Comparison of ENCODE assay signal across 8 cellular contexts in genomic region chr1:225809842-225810578, GRCh38. TPM values are rescaled to one million over a fixed set of nuclear protein-coding genes. Genes with fewer than 3 reads are reported as not detected.
A peak's percentile ranks its signal among the peaks of the same experiment; 100 is the strongest.
DNase-seq lines count a peak whose midpoint lies in the region; ATAC-seq and TF ChIP-seq lines count a peak whose summit lies in the region.

EPHX1 (plus strand) TSS chr1:225810124; CDS start chr1:225828730, 18,606 bp downstream.

- H3K4me2 ChIP-seq in KMS-11, result peak within 1 kb of the TSS; percentile 87

- DNase-seq in EH (ENCODE audit: low read depth) (peak; percentile 90), SHP77 (lab: John Stamatoyannopoulos, UW) (peak; percentile 77 to 84), nucleus accumbens (lab: John Stamatoyannopoulos, UW) (peak in 54 of 56 donors; percentile 30 to 90 (median 73)), superior temporal gyrus (ENCODE audit: extremely low spot score) (peak; percentile 84)
- DNase-seq in activated naive CD4-positive, alpha-beta T cell treated with Interleukin-2 at 50 U/mL for 16 hours, result peak; percentile 70

- WGBS in gastroesophageal sphincter (ENCODE audit: low coverage in 1 of 2), 2 donors, result 0% methylated on average over 9 of the region's 80 CpGs; no CpG with 5 or more reads in 1 of the 2 donors

- ATAC-seq in GM21737 (IDR thresholded peaks at IDR 0.05; ENCODE audit: unreplicated experiment), result peak; percentile 95
- ATAC-seq in gastroesophageal sphincter, result peak; percentile 90

- H3K27me3 ChIP-seq in KMS-11 (ENCODE audit: insufficient read depth, low read depth) (no peaks in the 10 kb centered on the region), gastroesophageal sphincter (no peaks in the 10 kb centered on the region)

- no peaks in the 10 kb centered on the region for H3K36me3 ChIP-seq in KMS-11 (ENCODE audit: insufficient read depth)
- H3K36me3 ChIP-seq in gastroesophageal sphincter, result no peaks in the 10 kb centered on the region

- no peaks in the 10 kb centered on the region for H3K9me3 ChIP-seq in gastroesophageal sphincter

- peak within 1 kb of the TSS; percentile 80 for H2AFZ ChIP-seq in KMS-11 (ENCODE audit: low read depth)

- no peaks in the 10 kb centered on the region for H4K20me1 ChIP-seq in KMS-11 (ENCODE audit: insufficient read depth)

- TF ChIP-seq EP300 in gastroesophageal sphincter (IDR thresholded peaks at IDR 0.05), result no peak

- peak within 1 kb of the TSS; percentile 58; the same call in 1 of the 2 replicates for H3K9ac ChIP-seq in KMS-11

- no peak within 1 kb of the TSS for H3K27ac ChIP-seq in KMS-11
- peak within 1 kb of the TSS; percentile 70 to 91 (median 90) for H3K27ac ChIP-seq in gastroesophageal sphincter

- peak; percentile 65 to 84 for TF ChIP-seq POLR2A in gastroesophageal sphincter (IDR thresholded peaks at IDR 0.05)

- H3K4me3 ChIP-seq in KMS-11 (IDR thresholded peaks at IDR 0.05; ENCODE audit: insufficient read depth, low read depth, low read length), result no peak within 1 kb of the TSS
- peak within 1 kb of the TSS; percentile 72 to 96 for H3K4me3 ChIP-seq in gastroesophageal sphincter

- H3K4me1 ChIP-seq in KMS-11 (ENCODE audit: low read depth, poor library complexity, severe bottlenecking), result peaks cover 49% of the 10 kb centered on the region
- peaks cover 0 to 50% (median 37%) of the 10 kb centered on the region in 3 donors for H3K4me1 ChIP-seq in gastroesophageal sphincter

- no peak for TF ChIP-seq CTCF in KMS-11 (conservative IDR thresholded peaks at IDR 0.05; ENCODE audit: low read depth, low read length)
- peak in 3 of 4 experiments; percentile 55 to 61 (median 59) for TF ChIP-seq CTCF in gastroesophageal sphincter (IDR thresholded peaks at IDR 0.05)

- H3K79me2 ChIP-seq in KMS-11 (ENCODE audit: insufficient read depth, low read depth), result no peaks in the 10 kb centered on the region

RNA-seq across cellular contexts. Expression of gene EPHX1, which starts in this region (rescaled TPM):
- 100 to 1,000 TPM in 3 of 4 donors, 10 to 100 TPM in 1; 74.0 to 133 (median 101) TPM for total RNA-seq in gastroesophageal sphincter
